ENCODE assay signal across 14 cellular contexts in the genomic region with DNA sequence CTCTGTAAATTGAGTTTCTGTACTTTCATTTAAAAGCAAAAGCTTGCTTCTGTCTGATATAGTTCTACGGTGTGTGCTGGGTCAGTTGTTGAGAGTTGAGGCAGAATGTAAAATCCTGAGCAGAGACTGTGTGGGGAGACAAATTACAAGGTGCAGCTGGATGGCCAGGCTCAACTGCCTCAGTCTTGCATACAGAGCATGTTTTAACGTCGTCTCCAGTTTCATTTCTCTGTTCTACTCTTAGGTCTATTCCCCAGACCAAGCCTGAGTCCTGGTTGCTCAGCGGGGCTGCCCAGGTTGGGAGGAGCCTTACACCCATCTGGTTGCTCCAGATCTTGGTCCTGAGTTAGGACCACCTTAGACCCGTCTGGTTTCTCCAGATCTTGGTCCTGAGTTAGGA. TPM values are rescaled to one million over a fixed set of nuclear protein-coding genes. Genes with fewer than 3 reads are reported as not detected.
DNase-seq lines count a peak whose midpoint lies in the region; ATAC-seq, FAIRE-seq and TF ChIP-seq lines count a peak whose summit lies in the region.
"Had no signal": no experiment of that assay in that cellular context is flagged by ENCODE, and none has a peak within 500 bp of the region (broad histone marks: within the 10 kb centered on the region; RNA-seq: fewer than 3 reads in every experiment).

No MANE protein-coding gene starts in this region.

- DNase-seq in GM12878 (ENCODE audit: low read depth, low spot score) (peak; percentile 33), LoVo (ENCODE audit: low spot score) (no peak), HTR-8/SVneo (ENCODE audit: insufficient read length, low spot score) (no peak)
- DNase-seq in stimulated activated CD4-positive, alpha-beta T cell treated with anti-CD3 and anti-CD28 coated beads, Interleukin-12 subunit alpha, Interleukin-12 subunit beta, amount 100 ng/mL, for 4 hours: no peak
- DNase-seq: CD8-positive, alpha-beta T cell; cerebellar nuclear complex; NCI-H1930; Peyer's patch; stimulated activated CD4-positive, alpha-beta T cell treated with anti-CD3 and anti-CD28 coated beads, Interleukin-2, amount 100 ng/mL, for 48 hours had no signal

- H3K4me2 ChIP-seq in GM12878 (ENCODE audit: control insufficient read depth, insufficient read depth): peak overlapping the region; percentile 41; the same call in 1 of the 2 replicates

- WGBS in GM12878 (ENCODE audit: insufficient coverage, insufficient replicate concordance, low lambda C conversion rate, missing lambda C conversion rate): 2% methylated on average over 5 of the region's 5 CpGs

- no peak overlapping the region for H2AFZ ChIP-seq in GM12878 (ENCODE audit: control insufficient read depth, low read depth, low read length)

- TF ChIP-seq EP300 in GM12878 (IDR thresholded peaks at IDR 0.05; ENCODE audit: borderline replicate concordance in 1 of 2, control insufficient read depth in 1 of 2, low read depth in 2 of 2, low read length in 2 of 2): no peak

- peak; percentile 68 for ATAC-seq in GM19035 (IDR thresholded peaks at IDR 0.05; ENCODE audit: unreplicated experiment)
- peak; percentile 65 for ATAC-seq in GM21825 (IDR thresholded peaks at IDR 0.05; ENCODE audit: unreplicated experiment)
- ATAC-seq in HG03442 (IDR thresholded peaks at IDR 0.05; ENCODE audit: unreplicated experiment): peak; percentile 72
- ATAC-seq in GM12878: peak; percentile 90
- ATAC-seq: activated naive CD4-positive, alpha-beta T cell treated with anti-CD3 and anti-CD28 coated beads, Interleukin-2, amount 50 U/mL, for 72 hours; CD8-positive, alpha-beta T cell had no signal

- no TSS peak for BruUV-seq in GM12878 (replicated peaks; lab: Mats Ljungman, UMichigan)

- in situ Hi-C loops in GM12878 (cut with MboI): no loop called here

- TF ChIP-seq POLR2A in GM12878 (IDR thresholded peaks at IDR 0.05; ENCODE audit: low read depth, low read length): no peak

- CTCF ChIA-PET in GM12878 (lab: Yijun Ruan, JAX): interaction anchor here (1.2 kb wide), 1 partner anchor 14 kb away, joined by 4 read pairs; no protein-coding TSS in a partner anchor

- POLR2A ChIA-PET in GM12878 (lab: Charles Lee): interaction anchor here (0.8 kb wide), 1 partner anchor 466 kb away, joined by 5 read pairs; no protein-coding TSS in a partner anchor

- SMC1A ChIA-PET in GM12878 (lab: Charles Lee; ENCODE audit: uncharacterized antibody, unreplicated experiment): interaction anchor here (1.4 kb wide), 1 partner anchor 14 kb away, joined by 3 read pairs; no protein-coding TSS in a partner anchor

- RAD21 ChIA-PET in GM12878 (lab: Charles Lee; ENCODE audit: unreplicated experiment): no interaction called here

- H3K4me3 ChIP-seq in GM12878: no peak overlapping the region
- H3K4me3 ChIP-seq: Peyer's patch had no signal

- H3K9ac ChIP-seq in GM12878 (ENCODE audit: control insufficient read depth, insufficient read depth, low read length): no peak overlapping the region

- H3K79me2 ChIP-seq in GM12878 (ENCODE audit: control insufficient read depth, insufficient read depth, low read length): no peaks in the 10 kb centered on the region

- no peaks in the 10 kb centered on the region for H4K20me1 ChIP-seq in GM12878 (ENCODE audit: control insufficient read depth, insufficient read depth)

- no peaks in the 10 kb centered on the region for H3K9me3 ChIP-seq in GM12878 (replicated peaks; ENCODE audit: control insufficient read depth, insufficient read depth, low read length)
- H3K9me3 ChIP-seq: Peyer's patch had no signal

- no peaks in the 10 kb centered on the region for H3K27me3 ChIP-seq in GM12878 (replicated peaks in 1 of 2; ENCODE audit: control insufficient read depth in 2 of 2, insufficient read depth in 2 of 2, low read length in 1 of 2)
- H3K27me3 ChIP-seq: Peyer's patch had no signal

- TF ChIP-seq CTCF in GM12878 (IDR thresholded peaks at IDR 0.05 in 2 of 3, conservative IDR thresholded peaks at IDR 0.05 in 1 of 3; ENCODE audit: control insufficient read depth in 2 of 3, extremely low read depth in 1 of 3, insufficient read depth in 1 of 3, low read depth in 3 of 3, low read length in 3 of 3): no peak

- no peak overlapping the region for H3K27ac ChIP-seq in GM12878 (ENCODE audit: control insufficient read depth, insufficient read depth)
- H3K27ac ChIP-seq: Peyer's patch had no signal

- H3K4me1 ChIP-seq in GM12878 (ENCODE audit: control insufficient read depth, insufficient read depth, low read length): peaks cover 5% of the 10 kb centered on the region; the same call in 1 of the 2 replicates
- H3K4me1 ChIP-seq: Peyer's patch had no signal

- no peak for TF ChIP-seq RAD21 in GM12878 (IDR thresholded peaks at IDR 0.05; ENCODE audit: insufficient read depth, low read depth, low read length)

- no peaks in the 10 kb centered on the region for H3K36me3 ChIP-seq in GM12878 (ENCODE audit: control insufficient read depth in 2 of 2, insufficient read depth in 2 of 2, low read length in 1 of 2)
- H3K36me3 ChIP-seq: Peyer's patch had no signal

- intact Hi-C loops in GM12878 (cut with micrococcal nuclease; ENCODE audit: unreplicated experiment): no loop called here

- FAIRE-seq in GM12878 (lab: Jason Lieb, UNC) (peak; percentile 96), HTR-8/SVneo (lab: Jason Lieb, UNC) (no peak)
- FAIRE-seq: H1 had no signal

TF ChIP-seq in GM12878, 131 proteins besides CTCF, POLR2A, EP300 and RAD21:
- TF ChIP-seq SMAD1 (IDR thresholded peaks at IDR 0.05; ENCODE audit: low read depth, partially characterized antibody): no peak
- TF ChIP-seq RUNX3 (IDR thresholded peaks at IDR 0.05; ENCODE audit: low read length): no peak
- peak; percentile 77; the same call in 1 of the 2 replicates for TF ChIP-seq TCF12 (IDR thresholded peaks at IDR 0.05; ENCODE audit: low read depth, low read length)
- no peak for TF ChIP-seq YY1 (IDR thresholded peaks at IDR 0.05; ENCODE audit: low read depth, low read length)
- TF ChIP-seq, protein P1, sequence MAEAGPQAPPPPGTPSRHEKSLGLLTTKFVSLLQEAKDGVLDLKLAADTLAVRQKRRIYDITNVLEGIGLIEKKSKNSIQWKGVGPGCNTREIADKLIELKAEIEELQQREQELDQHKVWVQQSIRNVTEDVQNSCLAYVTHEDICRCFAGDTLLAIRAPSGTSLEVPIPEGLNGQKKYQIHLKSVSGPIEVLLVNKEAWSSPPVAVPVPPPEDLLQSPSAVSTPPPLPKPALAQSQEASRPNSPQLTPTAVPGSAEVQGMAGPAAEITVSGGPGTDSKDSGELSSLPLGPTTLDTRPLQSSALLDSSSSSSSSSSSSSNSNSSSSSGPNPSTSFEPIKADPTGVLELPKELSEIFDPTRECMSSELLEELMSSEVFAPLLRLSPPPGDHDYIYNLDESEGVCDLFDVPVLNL (IDR thresholded peaks at IDR 0.05; ENCODE audit: low read depth, low read length): no peak
- no peak for TF ChIP-seq CBX3 (IDR thresholded peaks at IDR 0.05; ENCODE audit: borderline replicate concordance, low read depth)
- TF ChIP-seq SPI1 (IDR thresholded peaks at IDR 0.05; ENCODE audit: borderline replicate concordance, insufficient read depth, low read depth, low read length): peak; percentile 58; the same call in 1 of the 2 replicates
- no peak for TF ChIP-seq BCL3 (IDR thresholded peaks at IDR 0.05; ENCODE audit: borderline replicate concordance, insufficient read depth, low read depth, low read length, poor library complexity, severe bottlenecking)
- TF ChIP-seq TCF3 (IDR thresholded peaks at IDR 0.05; ENCODE audit: borderline replicate concordance, insufficient read depth, low read depth, low read length): 0 out of 2 replicates have a peak, but pooled peaks have one; percentile 56
TF ChIP-seq in GM12878: peak in this region for 3.

RNA-seq across cellular contexts. Expression of gene MEDAG, which starts 54.4 kb away (rescaled TPM):
- not detected in 2 replicates for total RNA-seq in GM12878 (2013; cell fraction: nucleolus; rRNA removed)
- total RNA-seq in GM12878 (2014; rRNA removed) (not detected in 2 replicates), GM12878 (2014; rRNA removed; fragmentation: Illumina TruSeq; extraction: Trizol) (not detected in 2 replicates), GM12878 (2021) (not detected in 2 replicates)
- polyA plus RNA-seq in GM12878 (2011; ENCODE audit: low read depth): not detected
- polyA plus RNA-seq in GM12878 (2011; rRNA removed) (0.03 TPM in 1 of 2 replicates, not detected in the other), GM12878 (2014; fragmentation: Illumina TruSeq; extraction: Trizol) (not detected in 2 replicates), GM12878 (2014; fragmentation: Nextera tagmentation; extraction: Ambion mirVana) (not detected), GM12878 (2014; rRNA removed) (not detected in 2 replicates), GM12878 (2016; fragmentation: Nextera tagmentation; extraction: Ambion mirVana) (not detected)
- not detected in 2 replicates for polyA plus RNA-seq in GM12878 (2011; cell fraction: cytosol; rRNA removed)
- not detected in 2 replicates for polyA plus RNA-seq in GM12878 (2011; cell fraction: nucleus; rRNA removed)
- not detected in 2 replicates for polyA plus RNA-seq in GM12878 (2012)
- not detected in 2 replicates for polyA minus RNA-seq in GM12878 (2011; rRNA and poly(A)+ RNA removed)
- not detected in 2 replicates for polyA minus RNA-seq in GM12878 (2011; cell fraction: cytosol; rRNA and poly(A)+ RNA removed)
- not detected in 2 replicates for polyA minus RNA-seq in GM12878 (2011; cell fraction: nucleus; rRNA and poly(A)+ RNA removed)
- total RNA-seq: activated naive CD4-positive, alpha-beta T cell treated with anti-CD3 and anti-CD28 coated beads, Interleukin-2, amount 50 U/mL, for 72 hours; CD8-positive, alpha-beta T cell had no signal
